23 cellular contexts compared by ENCODE assay signal in genomic region chr1:244041475-244042100, GRCh38.
"Had no signal": no experiment of that assay in that cellular context is flagged by ENCODE, and none has a peak within 500 bp of the region (broad histone marks: within the 10 kb centered on the region; RNA-seq: fewer than 3 reads in every experiment).

No MANE protein-coding gene starts in this region.

- ATAC-seq: activated T-cell treated with anti-CD3 and anti-CD28 coated beads, Interleukin-2, amount 50 U/mL, for 4 hours; T-helper 17 cell had no signal

- H3K36me3 Mint-ChIP-seq: activated CD4-positive, alpha-beta memory T cell treated with anti-CD3 and anti-CD28 coated beads for 36 hours; activated naive CD8-positive, alpha-beta T cell had no signal

- H3K27ac ChIP-seq: brain microvascular endothelial cell, Peyer's patch had no signal

- H3K9me3 ChIP-seq: Peyer's patch had no signal

- H3K27me3 ChIP-seq: brain microvascular endothelial cell, Peyer's patch had no signal

- H3K4me3 Mint-ChIP-seq: activated B cell treated with CpG ODN at 0.5 μM for 24 hours; activated CD4-positive, alpha-beta memory T cell treated with anti-CD3 and anti-CD28 coated beads for 36 hours; activated CD4-positive, alpha-beta T cell treated with anti-CD3 and anti-CD28 coated beads, Interleukin-2, amount 10 ng/mL, durations not matched to agents 7 days and 5 days; activated naive CD4-positive, alpha-beta T cell treated with anti-CD3 and anti-CD28 coated beads for 36 hours; activated naive CD8-positive, alpha-beta T cell; activated T-cell treated with anti-CD3 and anti-CD28 coated beads, Interleukin-2, amount 50 U/mL, for 4 hours; T-helper 17 cell had no signal

- H3K4me3 ChIP-seq: Peyer's patch had no signal

- H3K9me3 Mint-ChIP-seq: activated B cell treated with CpG ODN at 0.5 μM for 24 hours; activated CD4-positive, alpha-beta memory T cell treated with anti-CD3 and anti-CD28 coated beads for 36 hours; activated CD4-positive, alpha-beta T cell treated with anti-CD3 and anti-CD28 coated beads, Interleukin-2, amount 10 ng/mL, durations not matched to agents 7 days and 5 days; activated naive CD4-positive, alpha-beta T cell treated with anti-CD3 and anti-CD28 coated beads for 36 hours; activated T-cell treated with anti-CD3 and anti-CD28 coated beads, Interleukin-2, amount 50 U/mL, for 4 hours had no signal

- H3K36me3 ChIP-seq: brain microvascular endothelial cell, Peyer's patch had no signal

- H3K27me3 Mint-ChIP-seq: activated B cell treated with CpG ODN at 0.5 μM for 24 hours; activated naive CD8-positive, alpha-beta T cell had no signal

- DNase-seq: activated B cell treated with CpG ODN at 0.5 μM for 24 hours; activated CD4-positive, alpha-beta memory T cell treated with anti-CD3 and anti-CD28 coated beads for 36 hours; activated CD4-positive, alpha-beta T cell treated with anti-CD3 and anti-CD28 coated beads, Interleukin-2, amount 10 ng/mL, durations not matched to agents 7 days and 5 days; activated CD8-positive, alpha-beta memory T cell treated with anti-CD3 and anti-CD28 coated beads for 24 hours; activated effector memory CD4-positive, alpha-beta T cell treated with anti-CD3 and anti-CD28 coated beads, Interleukin-2, amount 50 U/mL, for 16 hours; activated naive CD4-positive, alpha-beta T cell treated with anti-CD3 and anti-CD28 coated beads for 36 hours; activated T-cell treated with anti-CD3 and anti-CD28 coated beads, Interleukin-2, amount 50 U/mL, for 4 hours; brain microvascular endothelial cell; caudate nucleus; IMR-90; KG1; NCI-H1048; NCI-H1930; NCI-H2171; NCI-H2227 treated with DMSO at 0.1 percent for 48 hours; NCI-H510A; NCI-H526 treated with DMSO at 0.1 percent for 48 hours; NCI-H82; Peyer's patch; SHP77 treated with DMSO at 0.1 percent for 48 hours; T-helper 17 cell; T-helper 9 cell had no signal

- H3K27ac Mint-ChIP-seq: activated B cell treated with CpG ODN at 0.5 μM for 24 hours; activated CD4-positive, alpha-beta memory T cell treated with anti-CD3 and anti-CD28 coated beads for 36 hours; activated CD4-positive, alpha-beta T cell treated with anti-CD3 and anti-CD28 coated beads, Interleukin-2, amount 10 ng/mL, durations not matched to agents 7 days and 5 days; activated naive CD4-positive, alpha-beta T cell treated with anti-CD3 and anti-CD28 coated beads for 36 hours; activated naive CD8-positive, alpha-beta T cell; T-helper 17 cell had no signal
